1 cellular context compared by ENCODE assay signal in genomic region chr11:2992234-2992999, GRCh38.
TF ChIP-seq lines count a peak whose summit lies in the region.

A gene with protein sequence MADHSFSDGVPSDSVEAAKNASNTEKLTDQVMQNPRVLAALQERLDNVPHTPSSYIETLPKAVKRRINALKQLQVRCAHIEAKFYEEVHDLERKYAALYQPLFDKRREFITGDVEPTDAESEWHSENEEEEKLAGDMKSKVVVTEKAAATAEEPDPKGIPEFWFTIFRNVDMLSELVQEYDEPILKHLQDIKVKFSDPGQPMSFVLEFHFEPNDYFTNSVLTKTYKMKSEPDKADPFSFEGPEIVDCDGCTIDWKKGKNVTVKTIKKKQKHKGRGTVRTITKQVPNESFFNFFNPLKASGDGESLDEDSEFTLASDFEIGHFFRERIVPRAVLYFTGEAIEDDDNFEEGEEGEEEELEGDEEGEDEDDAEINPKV (minus strand): TSS chr11:2992329. CDS start chr11:2979220, 13,109 bp downstream.

TF ChIP-seq in K562, 482 proteins besides CTCF, POLR2A, EP300 and RAD21 (continued from another document and continues in another):
- TF ChIP-seq NKRF (IDR thresholded peaks at IDR 0.05; ENCODE audit: borderline replicate concordance) (peak; percentile 94), KDM5B (IDR thresholded peaks at IDR 0.05; ENCODE audit: insufficient replicate concordance, low read depth, low read length) (peak; percentile 39), NFXL1 (CRISPR knock-in tag; IDR thresholded peaks at IDR 0.05) (no peak), POLR2B (IDR thresholded peaks at IDR 0.05; ENCODE audit: low read depth, partially characterized antibody) (peak; percentile 76), SLC30A9 (CRISPR knock-in tag; IDR thresholded peaks at IDR 0.05) (no peak), TAF7 (tag; IDR thresholded peaks at IDR 0.05) (no peak), TCF3 (CRISPR knock-in tag; IDR thresholded peaks at IDR 0.05) (0 out of 2 replicates have a peak, but pooled peaks have one; percentile 22), COPS2 (conservative IDR thresholded peaks at IDR 0.05) (no peak), RBM14 (IDR thresholded peaks at IDR 0.05; ENCODE audit: borderline replicate concordance, insufficient read depth, low read depth, low read length) (peak; percentile 69; the same call in 1 of the 2 replicates), XRCC5 (IDR thresholded peaks at IDR 0.05; ENCODE audit: low read depth, low read length) (0 out of 2 replicates have a peak, but pooled peaks have one; percentile 1), ETV6 (IDR thresholded peaks at IDR 0.05; ENCODE audit: borderline replicate concordance in 1 of 2, low read depth in 2 of 2, low read length in 1 of 2) (no peak; a peak in 1 of 4 replicates), ETV6 (CRISPR knock-in tag; IDR thresholded peaks at IDR 0.05; ENCODE audit: borderline replicate concordance) (0 out of 2 replicates have a peak, but pooled peaks have one; percentile 45), NFYB (IDR thresholded peaks at IDR 0.05; ENCODE audit: extremely low read depth, insufficient read length) (peak; percentile 73), KDM4B (IDR thresholded peaks at IDR 0.05; ENCODE audit: borderline replicate concordance in 2 of 2, low read depth in 1 of 2) (no peak), BCL6 (CRISPR knock-in tag; IDR thresholded peaks at IDR 0.05) (no peak), MECOM (CRISPR knock-in tag; IDR thresholded peaks at IDR 0.05) (no peak), SRSF3 (IDR thresholded peaks at IDR 0.05; ENCODE audit: insufficient read depth, low read length) (no peak), BRD9 (IDR thresholded peaks at IDR 0.05; ENCODE audit: low read depth, partially characterized antibody) (no peak), HIVEP1 (CRISPR knock-in tag; IDR thresholded peaks at IDR 0.05) (no peak), ESRRB (CRISPR knock-in tag; IDR thresholded peaks at IDR 0.05; ENCODE audit: borderline replicate concordance) (no peak), CEBPZ (IDR thresholded peaks at IDR 0.05; ENCODE audit: borderline replicate concordance, low read depth, low read length) (no peak), ILF3 (IDR thresholded peaks at IDR 0.05; ENCODE audit: borderline replicate concordance) (no peak), POLR2G (IDR thresholded peaks at IDR 0.05; ENCODE audit: low read depth, low read length) (peak; percentile 89), TAF9B (IDR thresholded peaks at IDR 0.05; ENCODE audit: partially characterized antibody) (peak; percentile 31), PML (IDR thresholded peaks at IDR 0.05; ENCODE audit: low read length) (peak; percentile 48), ADNP (tag; IDR thresholded peaks at IDR 0.05) (no peak), NFRKB (IDR thresholded peaks at IDR 0.05; ENCODE audit: low read depth) (0 out of 2 replicates have a peak, but pooled peaks have one; percentile 38), ZNF253 (CRISPR knock-in tag; conservative IDR thresholded peaks at IDR 0.05) (no peak), ZNF263 (CRISPR knock-in tag; IDR thresholded peaks at IDR 0.05; ENCODE audit: borderline replicate concordance) (0 out of 2 replicates have a peak, but pooled peaks have one; percentile 15), HOXB6 (CRISPR knock-in tag; IDR thresholded peaks at IDR 0.05; ENCODE audit: borderline replicate concordance) (no peak), KAT8 (IDR thresholded peaks at IDR 0.05; ENCODE audit: low read depth) (no peak), GABPB1 (CRISPR knock-in tag; IDR thresholded peaks at IDR 0.05) (peak; percentile 81), ZNF583 (CRISPR knock-in tag; IDR thresholded peaks at IDR 0.05) (no peak), ERF (CRISPR knock-in tag; IDR thresholded peaks at IDR 0.05) (0 out of 2 replicates have a peak, but pooled peaks have one; percentile 38), MCM3 (IDR thresholded peaks at IDR 0.05) (no peak)
- TF ChIP-seq, protein P1, sequence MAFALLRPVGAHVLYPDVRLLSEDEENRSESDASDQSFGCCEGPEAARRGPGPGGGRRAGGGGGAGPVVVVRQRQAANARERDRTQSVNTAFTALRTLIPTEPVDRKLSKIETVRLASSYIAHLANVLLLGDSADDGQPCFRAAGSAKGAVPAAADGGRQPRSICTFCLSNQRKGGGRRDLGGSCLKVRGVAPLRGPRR (CRISPR knock-in tag; IDR thresholded peaks at IDR 0.05): no peak
- TF ChIP-seq, protein P2, sequence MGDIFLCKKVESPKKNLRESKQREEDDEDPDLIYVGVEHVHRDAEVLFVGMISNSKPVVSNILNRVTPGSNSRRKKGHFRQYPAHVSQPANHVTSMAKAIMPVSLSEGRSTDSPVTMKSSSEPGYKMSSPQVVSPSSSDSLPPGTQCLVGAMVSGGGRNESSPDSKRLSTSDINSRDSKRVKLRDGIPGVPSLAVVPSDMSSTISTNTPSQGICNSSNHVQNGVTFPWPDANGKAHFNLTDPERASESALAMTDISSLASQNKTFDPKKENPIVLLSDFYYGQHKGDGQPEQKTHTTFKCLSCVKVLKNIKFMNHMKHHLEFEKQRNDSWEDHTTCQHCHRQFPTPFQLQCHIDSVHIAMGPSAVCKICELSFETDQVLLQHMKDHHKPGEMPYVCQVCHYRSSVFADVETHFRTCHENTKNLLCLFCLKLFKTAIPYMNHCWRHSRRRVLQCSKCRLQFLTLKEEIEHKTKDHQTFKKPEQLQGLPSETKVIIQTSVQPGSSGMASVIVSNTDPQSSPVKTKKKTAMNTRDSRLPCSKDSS (IDR thresholded peaks at IDR 0.05; ENCODE audit: low read depth, partially characterized antibody): no peak
- TF ChIP-seq, protein P3, sequence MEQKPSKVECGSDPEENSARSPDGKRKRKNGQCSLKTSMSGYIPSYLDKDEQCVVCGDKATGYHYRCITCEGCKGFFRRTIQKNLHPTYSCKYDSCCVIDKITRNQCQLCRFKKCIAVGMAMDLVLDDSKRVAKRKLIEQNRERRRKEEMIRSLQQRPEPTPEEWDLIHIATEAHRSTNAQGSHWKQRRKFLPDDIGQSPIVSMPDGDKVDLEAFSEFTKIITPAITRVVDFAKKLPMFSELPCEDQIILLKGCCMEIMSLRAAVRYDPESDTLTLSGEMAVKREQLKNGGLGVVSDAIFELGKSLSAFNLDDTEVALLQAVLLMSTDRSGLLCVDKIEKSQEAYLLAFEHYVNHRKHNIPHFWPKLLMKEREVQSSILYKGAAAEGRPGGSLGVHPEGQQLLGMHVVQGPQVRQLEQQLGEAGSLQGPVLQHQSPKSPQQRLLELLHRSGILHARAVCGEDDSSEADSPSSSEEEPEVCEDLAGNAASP (IDR thresholded peaks at IDR 0.05): no peak
- TF ChIP-seq, protein P4, sequence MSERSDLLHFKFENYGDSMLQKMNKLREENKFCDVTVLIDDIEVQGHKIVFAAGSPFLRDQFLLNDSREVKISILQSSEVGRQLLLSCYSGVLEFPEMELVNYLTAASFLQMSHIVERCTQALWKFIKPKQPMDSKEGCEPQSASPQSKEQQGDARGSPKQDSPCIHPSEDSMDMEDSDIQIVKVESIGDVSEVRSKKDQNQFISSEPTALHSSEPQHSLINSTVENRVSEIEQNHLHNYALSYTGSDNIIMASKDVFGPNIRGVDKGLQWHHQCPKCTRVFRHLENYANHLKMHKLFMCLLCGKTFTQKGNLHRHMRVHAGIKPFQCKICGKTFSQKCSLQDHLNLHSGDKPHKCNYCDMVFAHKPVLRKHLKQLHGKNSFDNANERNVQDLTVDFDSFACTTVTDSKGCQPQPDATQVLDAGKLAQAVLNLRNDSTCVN (CRISPR knock-in tag; IDR thresholded peaks at IDR 0.05): no peak
- TF ChIP-seq, protein P5, sequence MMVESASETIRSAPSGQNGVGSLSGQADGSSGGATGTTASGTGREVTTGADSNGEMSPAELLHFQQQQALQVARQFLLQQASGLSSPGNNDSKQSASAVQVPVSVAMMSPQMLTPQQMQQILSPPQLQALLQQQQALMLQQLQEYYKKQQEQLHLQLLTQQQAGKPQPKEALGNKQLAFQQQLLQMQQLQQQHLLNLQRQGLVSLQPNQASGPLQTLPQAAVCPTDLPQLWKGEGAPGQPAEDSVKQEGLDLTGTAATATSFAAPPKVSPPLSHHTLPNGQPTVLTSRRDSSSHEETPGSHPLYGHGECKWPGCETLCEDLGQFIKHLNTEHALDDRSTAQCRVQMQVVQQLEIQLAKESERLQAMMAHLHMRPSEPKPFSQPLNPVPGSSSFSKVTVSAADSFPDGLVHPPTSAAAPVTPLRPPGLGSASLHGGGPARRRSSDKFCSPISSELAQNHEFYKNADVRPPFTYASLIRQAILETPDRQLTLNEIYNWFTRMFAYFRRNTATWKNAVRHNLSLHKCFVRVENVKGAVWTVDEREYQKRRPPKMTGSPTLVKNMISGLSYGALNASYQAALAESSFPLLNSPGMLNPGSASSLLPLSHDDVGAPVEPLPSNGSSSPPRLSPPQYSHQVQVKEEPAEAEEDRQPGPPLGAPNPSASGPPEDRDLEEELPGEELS (CRISPR knock-in tag; IDR thresholded peaks at IDR 0.05; ENCODE audit: borderline replicate concordance): 0 out of 2 replicates have a peak, but pooled peaks have one; percentile 76
